In genomic region chr3:14814473-14814872, GRCh38 we compare ENCODE assay signal across 28 cellular contexts. TPM values are rescaled to one million over a fixed set of nuclear protein-coding genes. Genes with fewer than 3 reads are reported as not detected.
"Had no signal": no experiment of that assay in that cellular context is flagged by ENCODE, and none has a peak within 500 bp of the region (broad histone marks: within the 10 kb centered on the region; RNA-seq: fewer than 3 reads in every experiment).

No MANE protein-coding gene starts in this region.

- H3K9me3 ChIP-seq: ascending aorta, colonic mucosa, sigmoid colon, transverse colon had no signal

- H3K36me3 ChIP-seq: cardiac muscle cell, colonic mucosa, transverse colon had no signal

- H3K36me3 Mint-ChIP-seq: activated CD4-positive, alpha-beta memory T cell treated with anti-CD3 and anti-CD28 coated beads for 36 hours; activated naive CD4-positive, alpha-beta T cell treated with anti-CD3 and anti-CD28 coated beads, Interleukin-2, amount 10 ng/mL, durations not matched to agents 7 days and 5 days; activated naive CD8-positive, alpha-beta T cell treated with anti-CD3 and anti-CD28 coated beads, Interleukin-2, amount 10 ng/mL, durations not matched to agents 7 days and 5 days; brain; natural killer cell treated with Interleukin-12 subunit alpha and Interleukin-12 subunit beta and Interleukin-15 and Interleukin-18, amount 100 ng/mL, for 72 hours had no signal

- DNase-seq: activated CD4-positive, alpha-beta memory T cell treated with anti-CD3 and anti-CD28 coated beads for 36 hours; activated CD4-positive, alpha-beta T cell treated with anti-CD3 and anti-CD28 coated beads, Interleukin-2, amount 10 ng/mL, durations not matched to agents 24 days and 14 days; activated CD4-positive, CD25-positive, alpha-beta regulatory T cell treated with anti-CD3 and anti-CD28 coated beads, Interleukin-2, amount 50 U/mL, for 72 hours; activated CD8-positive, alpha-beta memory T cell treated with anti-CD3 and anti-CD28 coated beads, Interleukin-2, amount 50 U/mL, for 4 hours; activated effector memory CD4-positive, alpha-beta T cell treated with anti-CD3 and anti-CD28 coated beads, Interleukin-2, amount 50 U/mL, for 16 hours; activated naive CD4-positive, alpha-beta T cell treated with anti-CD3 and anti-CD28 coated beads, Interleukin-2, amount 10 ng/mL, durations not matched to agents 7 days and 5 days; activated naive CD8-positive, alpha-beta T cell treated with anti-CD3 and anti-CD28 coated beads, Interleukin-2, amount 10 ng/mL, durations not matched to agents 7 days and 5 days; activated T-cell treated with anti-CD3 and anti-CD28 coated beads, Interleukin-2, amount 50 U/mL, for 1 hour; cerebellar nuclear complex; colonic mucosa; effector CD8-positive, alpha-beta T cell; erythroblast; head of caudate nucleus; hypothalamus; kidney glomerular epithelial cell; sigmoid colon; stimulated activated CD4-positive, alpha-beta T cell treated with anti-CD3 and anti-CD28 coated beads, Interleukin-2, amount 100 ng/mL, for 24 hours; stimulated activated naive CD4-positive, alpha-beta T cell; T-helper 2 cell; transverse colon had no signal

- FAIRE-seq: urothelium cell line had no signal

- H3K27me3 ChIP-seq: ascending aorta had no signal

- H3K4me2 ChIP-seq: smooth muscle cell had no signal

- H3K27ac Mint-ChIP-seq: activated CD4-positive, alpha-beta memory T cell treated with anti-CD3 and anti-CD28 coated beads for 36 hours; activated CD4-positive, alpha-beta T cell treated with anti-CD3 and anti-CD28 coated beads, Interleukin-2, amount 10 ng/mL, durations not matched to agents 24 days and 14 days; activated naive CD4-positive, alpha-beta T cell treated with anti-CD3 and anti-CD28 coated beads, Interleukin-2, amount 10 ng/mL, durations not matched to agents 7 days and 5 days; activated naive CD8-positive, alpha-beta T cell treated with anti-CD3 and anti-CD28 coated beads, Interleukin-2, amount 10 ng/mL, durations not matched to agents 7 days and 5 days; activated T-helper 1 cell treated with anti-CD3 and anti-CD28 coated beads, Interleukin-12 subunit alpha, Interleukin-12 subunit beta, Interleukin-2, Interleukin-4 antibody, amounts not matched to agents 30 ng/mL and 10 ng/mL and 1 ng/mL, durations not matched to agents 14 hours and 24 hours and 36 hours; brain; natural killer cell treated with Interleukin-12 subunit alpha and Interleukin-12 subunit beta and Interleukin-15 and Interleukin-18, amount 100 ng/mL, for 72 hours had no signal

- H3K4me1 ChIP-seq: ascending aorta, colonic mucosa had no signal

- H3K4me3 Mint-ChIP-seq: activated CD4-positive, alpha-beta memory T cell treated with anti-CD3 and anti-CD28 coated beads for 36 hours; activated CD4-positive, alpha-beta T cell treated with anti-CD3 and anti-CD28 coated beads, Interleukin-2, amount 10 ng/mL, durations not matched to agents 24 days and 14 days; activated naive CD4-positive, alpha-beta T cell treated with anti-CD3 and anti-CD28 coated beads, Interleukin-2, amount 10 ng/mL, durations not matched to agents 7 days and 5 days; activated naive CD8-positive, alpha-beta T cell treated with anti-CD3 and anti-CD28 coated beads, Interleukin-2, amount 10 ng/mL, durations not matched to agents 7 days and 5 days; activated T-helper 1 cell treated with anti-CD3 and anti-CD28 coated beads, Interleukin-12 subunit alpha, Interleukin-12 subunit beta, Interleukin-2, Interleukin-4 antibody, amounts not matched to agents 30 ng/mL and 10 ng/mL and 1 ng/mL, durations not matched to agents 14 hours and 24 hours and 36 hours; brain; natural killer cell treated with Interleukin-12 subunit alpha and Interleukin-12 subunit beta and Interleukin-15 and Interleukin-18, amount 100 ng/mL, for 72 hours had no signal

- H3K4me1 Mint-ChIP-seq: activated naive CD8-positive, alpha-beta T cell treated with anti-CD3 and anti-CD28 coated beads, Interleukin-2, amount 10 ng/mL, durations not matched to agents 7 days and 5 days had no signal

- H3K27ac ChIP-seq: ascending aorta, cardiac muscle cell, colonic mucosa, transverse colon had no signal

- ATAC-seq: natural killer cell treated with Interleukin-12 subunit alpha and Interleukin-12 subunit beta and Interleukin-15 and Interleukin-18, amount 100 ng/mL, for 72 hours had no signal

- H3K9me3 Mint-ChIP-seq: activated CD4-positive, alpha-beta memory T cell treated with anti-CD3 and anti-CD28 coated beads for 36 hours; activated CD4-positive, alpha-beta T cell treated with anti-CD3 and anti-CD28 coated beads, Interleukin-2, amount 10 ng/mL, durations not matched to agents 24 days and 14 days; activated naive CD4-positive, alpha-beta T cell treated with anti-CD3 and anti-CD28 coated beads, Interleukin-2, amount 10 ng/mL, durations not matched to agents 7 days and 5 days; activated naive CD8-positive, alpha-beta T cell treated with anti-CD3 and anti-CD28 coated beads, Interleukin-2, amount 10 ng/mL, durations not matched to agents 7 days and 5 days; activated T-helper 1 cell treated with anti-CD3 and anti-CD28 coated beads, Interleukin-12 subunit alpha, Interleukin-12 subunit beta, Interleukin-2, Interleukin-4 antibody, amounts not matched to agents 30 ng/mL and 10 ng/mL and 1 ng/mL, durations not matched to agents 14 hours and 24 hours and 36 hours; natural killer cell treated with Interleukin-12 subunit alpha and Interleukin-12 subunit beta and Interleukin-15 and Interleukin-18, amount 100 ng/mL, for 72 hours had no signal

- H3K4me3 ChIP-seq: ascending aorta, cardiac muscle cell, colonic mucosa, sigmoid colon, smooth muscle cell, transverse colon had no signal

RNA-seq across cellular contexts. Expression of gene FGD5, which starts 4.3 kb away (rescaled TPM):
- total RNA-seq: activated CD8-positive, alpha-beta memory T cell treated with anti-CD3 and anti-CD28 coated beads for 36 hours; activated T-helper 1 cell treated with anti-CD3 and anti-CD28 coated beads, Interleukin-12 subunit alpha, Interleukin-12 subunit beta, Interleukin-2, Interleukin-4 antibody, amounts not matched to agents 30 ng/mL and 10 ng/mL and 1 ng/mL, durations not matched to agents 14 hours and 24 hours and 36 hours; natural killer cell treated with Interleukin-12 subunit alpha and Interleukin-12 subunit beta and Interleukin-15 and Interleukin-18, amount 100 ng/mL, for 72 hours had no signal
